ENCODE assay signal across 19 cellular contexts in genomic region chr10:718143-718700, GRCh38.
"Had no signal": no experiment of that assay in that cellular context is flagged by ENCODE, and none has a peak within 500 bp of the region (broad histone marks: within the 10 kb centered on the region; RNA-seq: fewer than 3 reads in every experiment).

No MANE protein-coding gene starts in this region.

- H3K9me3 ChIP-seq: prostate gland had no signal

- ATAC-seq: esophagus mucosa; gastrocnemius medialis; left ventricle myocardium superior; lower lobe of right lung; naive thymus-derived CD8-positive, alpha-beta T cell; stimulated activated naive B cell treated with anti-CD40 and anti-IgM and Interleukin-4, amounts not matched to agents 10 μg/mL and 1 μg/mL and 100 μg/mL, for 72 hours had no signal

- H3K27ac ChIP-seq: dorsolateral prefrontal cortex, epithelial cell of prostate, gastrocnemius medialis, lower lobe of right lung, prostate gland, right atrium auricular region, sigmoid colon, spleen, suprapubic skin, transverse colon, vagina had no signal

- H3K4me3 ChIP-seq: dorsolateral prefrontal cortex, gastrocnemius medialis, lower lobe of right lung, prostate gland, right atrium auricular region, sigmoid colon, spleen, suprapubic skin, transverse colon, vagina had no signal

- H3K27me3 ChIP-seq: dorsolateral prefrontal cortex, gastrocnemius medialis, right atrium auricular region, sigmoid colon, spleen, suprapubic skin, transverse colon, vagina had no signal

- H3K36me3 ChIP-seq: gastrocnemius medialis, lower lobe of right lung, prostate gland, right atrium auricular region, sigmoid colon, spleen, suprapubic skin, transverse colon, vagina had no signal

- H3K4me1 ChIP-seq: gastrocnemius medialis, lower lobe of right lung, prostate gland, right atrium auricular region, sigmoid colon, spleen, suprapubic skin, transverse colon, vagina had no signal

- DNase-seq: effector CD4-positive, alpha-beta T cell; endodermal cell; foreskin fibroblast; gastrocnemius medialis; left ventricle myocardium superior; lower lobe of right lung; nephron progenitor cell; sigmoid colon; spleen; stimulated activated naive B cell treated with anti-CD40 and anti-IgM and Interleukin-4, amounts not matched to agents 10 μg/mL and 1 μg/mL and 100 μg/mL, for 72 hours; transverse colon had no signal
